Comparison of ENCODE assay signal across 25 cellular contexts in genomic region chr10:5567477-5567876, GRCh38. TPM values are rescaled to one million over a fixed set of nuclear protein-coding genes. Genes with fewer than 3 reads are reported as not detected.
"Had no signal": no experiment of that assay in that cellular context is flagged by ENCODE, and none has a peak within 500 bp of the region (broad histone marks: within the 10 kb centered on the region; RNA-seq: fewer than 3 reads in every experiment).

No MANE protein-coding gene starts in this region.

- H3K4me1 ChIP-seq: parathyroid adenoma, thyroid gland had no signal

- H3K4me3 ChIP-seq: dorsolateral prefrontal cortex, gastroesophageal sphincter, suprapubic skin, thyroid gland had no signal

- H3K27me3 ChIP-seq: dorsolateral prefrontal cortex, gastroesophageal sphincter, suprapubic skin, thyroid gland had no signal

- DNase-seq: cortex of kidney; effector CD8-positive, alpha-beta T cell; glutamatergic neuron; naive thymus-derived CD4-positive, alpha-beta T cell; nephron progenitor cell; stimulated activated CD4-positive, alpha-beta T cell treated with anti-CD3 and anti-CD28 coated beads, Interleukin-4, amount 100 ng/mL, for 1 hour; stimulated activated CD8-positive, alpha-beta memory T cell treated with anti-CD3 and anti-CD28 coated beads, Interleukin-4, amount 100 ng/mL, for 48 hours; stimulated activated naive CD8-positive, alpha-beta T cell treated with anti-CD3 and anti-CD28 coated beads, Interleukin-15, Interleukin-2, amounts not matched to agents 100 U/mL and 50 U/mL, for 24 hours; thyroid gland had no signal

- H3K36me3 ChIP-seq: gastroesophageal sphincter, suprapubic skin, thyroid gland had no signal

- ATAC-seq: esophagus mucosa; gastroesophageal sphincter; left colon; naive thymus-derived CD4-positive, alpha-beta T cell; stimulated activated effector memory CD8-positive, alpha-beta T cell treated with anti-CD3 and anti-CD28 coated beads, Interleukin-12 subunit alpha, Interleukin-12 subunit beta, amount 100 ng/mL, for 72 hours; stimulated activated naive CD8-positive, alpha-beta T cell treated with anti-CD3 and anti-CD28 coated beads, Interleukin-15, Interleukin-2, amounts not matched to agents 100 U/mL and 50 U/mL, for 24 hours had no signal

- H3K79me2 ChIP-seq: parathyroid adenoma had no signal

- H3K9me3 ChIP-seq: gastroesophageal sphincter, suprapubic skin, thyroid gland had no signal

- H3K27ac ChIP-seq: dorsolateral prefrontal cortex, gastroesophageal sphincter, parathyroid adenoma, suprapubic skin, thyroid gland had no signal

- H2AFZ ChIP-seq: parathyroid adenoma had no signal

- H3K9ac ChIP-seq: parathyroid adenoma had no signal

- FAIRE-seq: urothelium cell line had no signal

RNA-seq across cellular contexts. Expression of gene CALML3, which starts 42.7 kb away (rescaled TPM):
- total RNA-seq: fibroblast of lung; kidney epithelial cell; liver; lung microvascular endothelial cell; mesenteric fat pad; mononuclear cell; naive thymus-derived CD4-positive, alpha-beta T cell; omental fat pad; pulmonary artery endothelial cell had no signal
- polyA plus RNA-seq: fibroblast of lung; liver; naive thymus-derived CD4-positive, alpha-beta T cell had no signal
